25 cellular contexts compared by ENCODE assay signal in the genomic region with DNA sequence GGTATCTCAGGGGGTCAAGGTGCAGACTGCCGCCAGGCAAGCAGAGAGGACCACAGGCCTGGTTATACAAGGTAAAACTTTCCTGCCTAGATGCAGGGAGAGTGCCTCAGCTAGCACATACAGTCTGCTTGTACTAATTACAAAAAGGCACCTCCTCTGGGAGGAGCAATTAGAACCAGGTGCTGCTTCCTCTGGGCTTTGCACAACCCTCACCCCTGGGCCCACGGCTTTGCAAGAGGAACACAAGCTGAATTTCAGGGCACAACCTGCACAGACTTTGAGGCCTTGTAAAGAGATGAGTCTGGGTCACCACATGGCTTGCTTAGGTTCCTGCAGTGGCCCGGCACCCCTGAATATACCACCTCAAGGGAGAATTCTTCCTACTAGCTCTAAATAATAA. TPM values are rescaled to one million over a fixed set of nuclear protein-coding genes. Genes with fewer than 3 reads are reported as not detected.
"Had no signal": no experiment of that assay in that cellular context is flagged by ENCODE, and none has a peak within 500 bp of the region (broad histone marks: within the 10 kb centered on the region; RNA-seq: fewer than 3 reads in every experiment).

No MANE protein-coding gene starts in this region.

- H3K9me3 Mint-ChIP-seq: activated B cell treated with CpG ODN at 0.5 μM for 24 hours; activated naive CD4-positive, alpha-beta T cell treated with anti-CD3 and anti-CD28 coated beads for 36 hours; activated naive CD8-positive, alpha-beta T cell treated with anti-CD3 and anti-CD28 coated beads, Interleukin-2, amount 10 ng/mL, durations not matched to agents 7 days and 5 days; stimulated activated naive B cell treated with anti-CD40 and anti-IgM and Interleukin-4, amounts not matched to agents 10 μg/mL and 1 μg/mL and 100 μg/mL, for 72 hours; type B pancreatic cell had no signal

- H3K4me1 ChIP-seq: colonic mucosa, esophagus squamous epithelium, gastrocnemius medialis, testis, vagina had no signal

- H3K27me3 ChIP-seq: testis, vagina had no signal

- H3K27ac ChIP-seq: colonic mucosa, esophagus squamous epithelium, gastrocnemius medialis, testis, vagina had no signal

- H3K4me1 Mint-ChIP-seq: activated B cell treated with CpG ODN at 0.5 μM for 24 hours; activated naive CD8-positive, alpha-beta T cell treated with anti-CD3 and anti-CD28 coated beads, Interleukin-2, amount 10 ng/mL, durations not matched to agents 7 days and 5 days; naive B cell; stimulated activated naive B cell treated with anti-CD40 and anti-IgM and Interleukin-4, amounts not matched to agents 10 μg/mL and 1 μg/mL and 100 μg/mL, for 72 hours had no signal

- DNase-seq: activated B cell treated with CpG ODN at 0.5 μM for 24 hours; activated CD4-positive, alpha-beta T cell treated with anti-CD3 and anti-CD28 coated beads for 4 hours; activated CD4-positive, alpha-beta T cell treated with anti-CD3 and anti-CD28 coated beads, Interleukin-2, amount 50 U/mL, for 48 hours; activated effector memory CD4-positive, alpha-beta T cell treated with Interleukin-2 at 50 U/mL for 16 hours; activated naive CD4-positive, alpha-beta T cell treated with anti-CD3 and anti-CD28 coated beads for 36 hours; activated naive CD8-positive, alpha-beta T cell treated with anti-CD3 and anti-CD28 coated beads, Interleukin-2, amount 10 ng/mL, durations not matched to agents 7 days and 5 days; activated T-cell treated with anti-CD3 and anti-CD28 coated beads, Interleukin-2, amount 50 U/mL, for 48 hours; amniotic stem cell; colonic mucosa; esophagus squamous epithelium; gastrocnemius medialis; hypothalamus; islet precursor cell; left cardiac atrium; naive B cell; occipital lobe; stimulated activated CD4-positive, alpha-beta T cell treated with anti-CD3 and anti-CD28 coated beads, Interleukin-2, amount 100 ng/mL, for 48 hours; stimulated activated CD8-positive, alpha-beta memory T cell treated with anti-CD3 and anti-CD28 coated beads, Interleukin-4, amount 100 ng/mL, for 48 hours; stimulated activated naive B cell treated with anti-CD40 and anti-IgM and Interleukin-4, amounts not matched to agents 10 μg/mL and 1 μg/mL and 100 μg/mL, for 72 hours; testis had no signal

- H3K4me3 ChIP-seq: colonic mucosa, esophagus squamous epithelium, gastrocnemius medialis, testis, vagina had no signal

- H3K36me3 Mint-ChIP-seq: activated naive CD8-positive, alpha-beta T cell treated with anti-CD3 and anti-CD28 coated beads, Interleukin-2, amount 10 ng/mL, durations not matched to agents 7 days and 5 days; naive B cell; stimulated activated naive B cell treated with anti-CD40 and anti-IgM and Interleukin-4, amounts not matched to agents 10 μg/mL and 1 μg/mL and 100 μg/mL, for 72 hours; type B pancreatic cell had no signal

- H3K9me3 ChIP-seq: colonic mucosa, esophagus squamous epithelium, gastrocnemius medialis, testis, vagina had no signal

- H3K4me3 Mint-ChIP-seq: activated B cell treated with CpG ODN at 0.5 μM for 24 hours; activated naive CD4-positive, alpha-beta T cell treated with anti-CD3 and anti-CD28 coated beads for 36 hours; activated naive CD8-positive, alpha-beta T cell treated with anti-CD3 and anti-CD28 coated beads, Interleukin-2, amount 10 ng/mL, durations not matched to agents 7 days and 5 days; naive B cell; stimulated activated naive B cell treated with anti-CD40 and anti-IgM and Interleukin-4, amounts not matched to agents 10 μg/mL and 1 μg/mL and 100 μg/mL, for 72 hours; type B pancreatic cell had no signal

- ATAC-seq: gastrocnemius medialis; left cardiac atrium; stimulated activated naive B cell treated with anti-CD40 and anti-IgM and Interleukin-4, amounts not matched to agents 10 μg/mL and 1 μg/mL and 100 μg/mL, for 72 hours had no signal

- H3K36me3 ChIP-seq: colonic mucosa, esophagus squamous epithelium, gastrocnemius medialis, vagina had no signal

- H3K27ac Mint-ChIP-seq: activated B cell treated with CpG ODN at 0.5 μM for 24 hours; activated naive CD4-positive, alpha-beta T cell treated with anti-CD3 and anti-CD28 coated beads for 36 hours; activated naive CD8-positive, alpha-beta T cell treated with anti-CD3 and anti-CD28 coated beads, Interleukin-2, amount 10 ng/mL, durations not matched to agents 7 days and 5 days; naive B cell; progenitor cell of endocrine pancreas; stimulated activated naive B cell treated with anti-CD40 and anti-IgM and Interleukin-4, amounts not matched to agents 10 μg/mL and 1 μg/mL and 100 μg/mL, for 72 hours; type B pancreatic cell had no signal

RNA-seq across cellular contexts. Expression of gene CITED1, which starts 9.2 kb away (rescaled TPM):
- total RNA-seq: activated B cell treated with CpG ODN at 0.5 μM for 24 hours; activated naive CD4-positive, alpha-beta T cell treated with anti-CD3 and anti-CD28 coated beads for 36 hours; bronchial epithelial cell; colonic mucosa; esophagus squamous epithelium; gastrocnemius medialis; liver had no signal
